In genomic region chr1:157448666-157449065, GRCh38 we compare ENCODE assay signal across 23 cellular contexts.
"Had no signal": no experiment of that assay in that cellular context is flagged by ENCODE, and none has a peak within 500 bp of the region (broad histone marks: within the 10 kb centered on the region; RNA-seq: fewer than 3 reads in every experiment).

No MANE protein-coding gene starts in this region.

- DNase-seq: dermis blood vessel endothelial cell; effector memory CD4-positive, alpha-beta T cell; hypothalamus; immature natural killer cell; islet precursor cell; kidney glomerular epithelial cell; midbrain; naive thymus-derived CD4-positive, alpha-beta T cell; right cardiac atrium; spleen; stimulated activated CD4-positive, alpha-beta T cell treated with anti-CD3 and anti-CD28 coated beads, Interleukin-4, amount 100 ng/mL, for 4 hours; stimulated activated naive B cell treated with anti-CD40 and anti-IgM and Interleukin-4, amounts not matched to agents 10 μg/mL and 1 μg/mL and 100 μg/mL, for 72 hours; upper lobe of left lung had no signal

- H3K27ac ChIP-seq: coronary artery, parathyroid adenoma, prostate gland, skin epidermis, spleen, thoracic aorta, tibial nerve, upper lobe of left lung had no signal

- H3K36me3 ChIP-seq: prostate gland, spleen, thoracic aorta, tibial nerve, upper lobe of left lung had no signal

- H3K27me3 Mint-ChIP-seq: memory B cell; stimulated activated naive CD8-positive, alpha-beta T cell treated with anti-CD3 and anti-CD28 coated beads, Interleukin-15, Interleukin-2, amounts not matched to agents 100 ng/mL and 50 ng/mL, for 24 hours had no signal

- H3K27me3 ChIP-seq: spleen, tibial nerve, upper lobe of left lung had no signal

- H3K4me3 Mint-ChIP-seq: immature natural killer cell; memory B cell; naive thymus-derived CD4-positive, alpha-beta T cell; stimulated activated naive B cell treated with anti-CD40 and anti-IgM and Interleukin-4, amounts not matched to agents 10 μg/mL and 1 μg/mL and 100 μg/mL, for 72 hours; stimulated activated naive CD8-positive, alpha-beta T cell treated with anti-CD3 and anti-CD28 coated beads, Interleukin-15, Interleukin-2, amounts not matched to agents 100 ng/mL and 50 ng/mL, for 24 hours had no signal

- H3K36me3 Mint-ChIP-seq: immature natural killer cell; memory B cell; naive thymus-derived CD4-positive, alpha-beta T cell; stimulated activated naive B cell treated with anti-CD40 and anti-IgM and Interleukin-4, amounts not matched to agents 10 μg/mL and 1 μg/mL and 100 μg/mL, for 72 hours had no signal

- H3K4me3 ChIP-seq: coronary artery, lung, prostate gland, skin epidermis, spleen, thoracic aorta, tibial nerve, upper lobe of left lung had no signal

- H3K9ac ChIP-seq: parathyroid adenoma had no signal

- H3K4me1 Mint-ChIP-seq: memory B cell; naive thymus-derived CD4-positive, alpha-beta T cell; stimulated activated naive B cell treated with anti-CD40 and anti-IgM and Interleukin-4, amounts not matched to agents 10 μg/mL and 1 μg/mL and 100 μg/mL, for 72 hours had no signal

- H3K79me2 ChIP-seq: parathyroid adenoma had no signal

- ATAC-seq: left lobe of liver; naive thymus-derived CD4-positive, alpha-beta T cell; right cardiac atrium; stimulated activated naive B cell treated with anti-CD40 and anti-IgM and Interleukin-4, amounts not matched to agents 10 μg/mL and 1 μg/mL and 100 μg/mL, for 72 hours had no signal

- H3K9me3 Mint-ChIP-seq: immature natural killer cell; memory B cell; naive thymus-derived CD4-positive, alpha-beta T cell; stimulated activated naive B cell treated with anti-CD40 and anti-IgM and Interleukin-4, amounts not matched to agents 10 μg/mL and 1 μg/mL and 100 μg/mL, for 72 hours; stimulated activated naive CD8-positive, alpha-beta T cell treated with anti-CD3 and anti-CD28 coated beads, Interleukin-15, Interleukin-2, amounts not matched to agents 100 ng/mL and 50 ng/mL, for 24 hours had no signal

- H3K4me1 ChIP-seq: parathyroid adenoma, prostate gland, spleen, tibial nerve, upper lobe of left lung had no signal

- H3K27ac Mint-ChIP-seq: immature natural killer cell; memory B cell; naive thymus-derived CD4-positive, alpha-beta T cell; stimulated activated naive B cell treated with anti-CD40 and anti-IgM and Interleukin-4, amounts not matched to agents 10 μg/mL and 1 μg/mL and 100 μg/mL, for 72 hours; stimulated activated naive CD8-positive, alpha-beta T cell treated with anti-CD3 and anti-CD28 coated beads, Interleukin-15, Interleukin-2, amounts not matched to agents 100 ng/mL and 50 ng/mL, for 24 hours had no signal
